Comparison of ENCODE assay signal across 1 cellular context in the genomic region with DNA sequence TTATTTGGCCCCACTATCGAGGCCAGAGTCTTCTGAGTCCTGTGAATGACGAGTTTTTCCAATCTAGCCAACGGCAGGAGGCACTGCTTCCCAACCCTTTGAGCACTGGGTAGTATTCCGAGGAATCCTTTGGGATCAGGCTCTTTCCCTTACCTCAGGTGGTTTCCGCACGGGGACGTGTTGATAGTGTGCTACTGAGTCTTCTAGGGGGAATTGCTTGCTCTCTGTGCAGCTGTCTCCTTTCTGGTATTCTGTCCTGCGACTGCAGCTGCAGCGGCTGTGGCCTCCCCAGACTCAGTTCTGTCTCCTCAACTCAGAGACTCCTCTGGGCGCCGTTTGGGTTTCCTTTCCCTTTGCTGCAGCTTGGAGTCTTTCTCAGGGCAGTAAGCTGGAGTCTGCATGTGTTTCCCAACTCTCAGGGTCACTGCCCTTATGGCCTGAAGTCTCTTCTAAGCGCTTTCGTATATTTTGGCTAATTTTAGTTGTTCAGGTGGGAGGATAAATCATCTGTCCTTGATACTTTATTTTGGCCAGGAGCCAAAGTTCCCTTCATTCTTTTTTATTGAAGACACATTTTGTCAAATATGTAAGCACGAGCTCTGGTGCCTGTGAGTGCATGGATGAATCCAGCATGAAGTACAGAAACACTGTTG.
TF ChIP-seq lines count a peak whose summit lies in the region.

No MANE protein-coding gene starts in this region.

TF ChIP-seq in GM23338, 12 proteins besides CTCF, POLR2A, EP300 and RAD21:
- no peak for TF ChIP-seq ZNF462 (CRISPR knock-in tag; IDR thresholded peaks at IDR 0.05)
- no peak for TF ChIP-seq ZNF331 (CRISPR knock-in tag; IDR thresholded peaks at IDR 0.05; ENCODE audit: low read depth)
- no peak for TF ChIP-seq CREB1 (CRISPR knock-in tag; IDR thresholded peaks at IDR 0.05; ENCODE audit: low read depth)
- TF ChIP-seq STAT1 (IDR thresholded peaks at IDR 0.05; ENCODE audit: unreplicated experiment), result no peak
- TF ChIP-seq ZNF114 (CRISPR knock-in tag; IDR thresholded peaks at IDR 0.05), result no peak
- TF ChIP-seq, protein P1, sequence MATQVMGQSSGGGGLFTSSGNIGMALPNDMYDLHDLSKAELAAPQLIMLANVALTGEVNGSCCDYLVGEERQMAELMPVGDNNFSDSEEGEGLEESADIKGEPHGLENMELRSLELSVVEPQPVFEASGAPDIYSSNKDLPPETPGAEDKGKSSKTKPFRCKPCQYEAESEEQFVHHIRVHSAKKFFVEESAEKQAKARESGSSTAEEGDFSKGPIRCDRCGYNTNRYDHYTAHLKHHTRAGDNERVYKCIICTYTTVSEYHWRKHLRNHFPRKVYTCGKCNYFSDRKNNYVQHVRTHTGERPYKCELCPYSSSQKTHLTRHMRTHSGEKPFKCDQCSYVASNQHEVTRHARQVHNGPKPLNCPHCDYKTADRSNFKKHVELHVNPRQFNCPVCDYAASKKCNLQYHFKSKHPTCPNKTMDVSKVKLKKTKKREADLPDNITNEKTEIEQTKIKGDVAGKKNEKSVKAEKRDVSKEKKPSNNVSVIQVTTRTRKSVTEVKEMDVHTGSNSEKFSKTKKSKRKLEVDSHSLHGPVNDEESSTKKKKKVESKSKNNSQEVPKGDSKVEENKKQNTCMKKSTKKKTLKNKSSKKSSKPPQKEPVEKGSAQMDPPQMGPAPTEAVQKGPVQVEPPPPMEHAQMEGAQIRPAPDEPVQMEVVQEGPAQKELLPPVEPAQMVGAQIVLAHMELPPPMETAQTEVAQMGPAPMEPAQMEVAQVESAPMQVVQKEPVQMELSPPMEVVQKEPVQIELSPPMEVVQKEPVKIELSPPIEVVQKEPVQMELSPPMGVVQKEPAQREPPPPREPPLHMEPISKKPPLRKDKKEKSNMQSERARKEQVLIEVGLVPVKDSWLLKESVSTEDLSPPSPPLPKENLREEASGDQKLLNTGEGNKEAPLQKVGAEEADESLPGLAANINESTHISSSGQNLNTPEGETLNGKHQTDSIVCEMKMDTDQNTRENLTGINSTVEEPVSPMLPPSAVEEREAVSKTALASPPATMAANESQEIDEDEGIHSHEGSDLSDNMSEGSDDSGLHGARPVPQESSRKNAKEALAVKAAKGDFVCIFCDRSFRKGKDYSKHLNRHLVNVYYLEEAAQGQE (IDR thresholded peaks at IDR 0.05; ENCODE audit: unreplicated experiment), result no peak
- no peak for TF ChIP-seq NANOG (IDR thresholded peaks at IDR 0.05; ENCODE audit: borderline replicate concordance)
- TF ChIP-seq EZH2phosphoT487 (IDR thresholded peaks at IDR 0.05; ENCODE audit: unreplicated experiment), result no peak
- TF ChIP-seq EZH2 (IDR thresholded peaks at IDR 0.05; ENCODE audit: low read depth, unreplicated experiment), result no peak
- TF ChIP-seq POLR2AphosphoS5 (IDR thresholded peaks at IDR 0.05; ENCODE audit: low read depth), result no peak
- no peak for TF ChIP-seq JUNB (IDR thresholded peaks at IDR 0.05; ENCODE audit: unreplicated experiment)
- no peak for TF ChIP-seq ETS1 (IDR thresholded peaks at IDR 0.05)
TF ChIP-seq in GM23338: peak in this region for 0.
